ENCODE assay signal across 28 cellular contexts in genomic region chr19:28456708-28457320, GRCh38.
DNase-seq lines count a peak whose midpoint lies in the region; ATAC-seq and TF ChIP-seq lines count a peak whose summit lies in the region.
"Had no signal": no experiment of that assay in that cellular context is flagged by ENCODE, and none has a peak within 500 bp of the region (broad histone marks: within the 10 kb centered on the region; RNA-seq: fewer than 3 reads in every experiment).

No MANE protein-coding gene starts in this region.

- no peaks in the 10 kb centered on the region for H3K9me3 Mint-ChIP-seq in T-helper 1 cell treated with Interleukin-12 subunit alpha and Interleukin-12 subunit beta and Interleukin-4 antibody, amounts not matched to agents 30 μg/mL and 1 μg/mL, for 36 hours
- no peaks in the 10 kb centered on the region for H3K9me3 Mint-ChIP-seq in stimulated activated naive CD8-positive, alpha-beta T cell treated with anti-CD3 and anti-CD28 coated beads, Interleukin-15, amount 100 ng/mL, for 72 hours
- H3K9me3 Mint-ChIP-seq in nephron progenitor cell = no peaks in the 10 kb centered on the region
- H3K9me3 Mint-ChIP-seq: CD4-positive, alpha-beta T cell; H9 had no signal

- peaks cover 2% of the 10 kb centered on the region for H3K36me3 Mint-ChIP-seq in T-helper 1 cell treated with Interleukin-12 subunit alpha and Interleukin-12 subunit beta and Interleukin-4 antibody, amounts not matched to agents 30 μg/mL and 1 μg/mL, for 36 hours (ENCODE audit: low read depth)
- H3K36me3 Mint-ChIP-seq in nephron progenitor cell (ENCODE audit: low read depth) = no peaks in the 10 kb centered on the region

- no peaks in the 10 kb centered on the region for H3K27me3 ChIP-seq in upper lobe of left lung
- H3K27me3 ChIP-seq in heart left ventricle = peaks cover 0 to 7% (median 0%) of the 10 kb centered on the region in 9 donors
- H3K27me3 ChIP-seq: BLaER1 had no signal

- intact Hi-C loops in heart left ventricle (cut with DNase I) = no loop called here

- no peaks in the 10 kb centered on the region for H3K27me3 Mint-ChIP-seq in T-helper 1 cell treated with Interleukin-12 subunit alpha and Interleukin-12 subunit beta and Interleukin-4 antibody, amounts not matched to agents 30 μg/mL and 1 μg/mL, for 36 hours (ENCODE audit: low read depth)
- H3K27me3 Mint-ChIP-seq in stimulated activated naive CD8-positive, alpha-beta T cell treated with anti-CD3 and anti-CD28 coated beads, Interleukin-15, amount 100 ng/mL, for 72 hours = no peaks in the 10 kb centered on the region
- H3K27me3 Mint-ChIP-seq in nephron progenitor cell (ENCODE audit: low read depth, poor library complexity) = peaks cover 6% of the 10 kb centered on the region
- H3K27me3 Mint-ChIP-seq: CD4-positive, alpha-beta T cell had no signal

- ATAC-seq in stimulated activated naive CD8-positive, alpha-beta T cell treated with anti-CD3 and anti-CD28 coated beads, Interleukin-15, Interleukin-2, amounts not matched to agents 100 U/mL and 50 U/mL, for 24 hours = peak; percentile 23
- ATAC-seq in stimulated activated naive CD8-positive, alpha-beta T cell treated with anti-CD3 and anti-CD28 coated beads, Interleukin-15, amount 100 ng/mL, for 72 hours = no peak
- ATAC-seq in upper lobe of left lung (ENCODE audit: low FRiP score in 2 of 2) (no peak), heart left ventricle (no peak)

- peak overlapping the region; percentile 9 for H3K4me3 Mint-ChIP-seq in T-helper 1 cell treated with Interleukin-12 subunit alpha and Interleukin-12 subunit beta and Interleukin-4 antibody, amounts not matched to agents 30 μg/mL and 1 μg/mL, for 36 hours
- no peak overlapping the region for H3K4me3 Mint-ChIP-seq in stimulated activated naive CD8-positive, alpha-beta T cell treated with anti-CD3 and anti-CD28 coated beads, Interleukin-15, amount 100 ng/mL, for 72 hours
- peak overlapping the region; percentile 4 for H3K4me3 Mint-ChIP-seq in nephron progenitor cell
- H3K4me3 Mint-ChIP-seq: CD4-positive, alpha-beta T cell; H9; HFFc6 had no signal

- TF ChIP-seq EP300 in upper lobe of left lung (IDR thresholded peaks at IDR 0.05) = no peak

- H3K27ac Mint-ChIP-seq in T-helper 1 cell treated with Interleukin-12 subunit alpha and Interleukin-12 subunit beta and Interleukin-4 antibody, amounts not matched to agents 30 μg/mL and 1 μg/mL, for 36 hours = peak overlapping the region; percentile 63
- no peak overlapping the region for H3K27ac Mint-ChIP-seq in stimulated activated naive CD8-positive, alpha-beta T cell treated with anti-CD3 and anti-CD28 coated beads, Interleukin-15, amount 100 ng/mL, for 72 hours
- H3K27ac Mint-ChIP-seq in nephron progenitor cell = peak overlapping the region; percentile 31
- H3K27ac Mint-ChIP-seq: CD4-positive, alpha-beta T cell; H9; HFFc6 had no signal

- DNase-seq in T-helper 1 cell (no peak), nephron progenitor cell (no peak), upper lobe of left lung (no peak), heart left ventricle (no peak), cerebellum (ENCODE audit: low spot score) (no peak)
- no peak for DNase-seq in stimulated activated naive CD8-positive, alpha-beta T cell treated with anti-CD3 and anti-CD28 coated beads, Interleukin-15, Interleukin-2, amounts not matched to agents 100 U/mL and 50 U/mL, for 24 hours
- DNase-seq in stimulated activated naive CD8-positive, alpha-beta T cell treated with anti-CD3 and anti-CD28 coated beads, Interleukin-15, amount 100 ng/mL, for 72 hours = no peak
- DNase-seq: ACHN; Caco-2; CD4-positive, alpha-beta T cell; DMS 273 treated with DMSO at 0.1 percent for 48 hours; DMS79 treated with DMSO at 0.1 percent for 48 hours; GM23248; H9; HFFc6; KG1; NCI-H1092 treated with DMSO at 0.1 percent for 48 hours; NCI-H1436 treated with DMSO at 0.1 percent for 48 hours; NCI-H2029; NCI-H226; NCI-H510A treated with DMSO at 0.1 percent for 48 hours; NCI-H748 treated with DMSO at 0.1 percent for 48 hours; PC-9; RPMI8226; SHP77 had no signal

- H3K4me1 ChIP-seq in upper lobe of left lung = no peaks in the 10 kb centered on the region
- H3K4me1 ChIP-seq in heart left ventricle = no peaks in the 10 kb centered on the region
- H3K4me1 ChIP-seq: BLaER1, Caco-2 had no signal

- peaks cover 39% of the 10 kb centered on the region for H3K4me1 Mint-ChIP-seq in T-helper 1 cell treated with Interleukin-12 subunit alpha and Interleukin-12 subunit beta and Interleukin-4 antibody, amounts not matched to agents 30 μg/mL and 1 μg/mL, for 36 hours (ENCODE audit: low read depth)
- peaks cover 15% of the 10 kb centered on the region for H3K4me1 Mint-ChIP-seq in stimulated activated naive CD8-positive, alpha-beta T cell treated with anti-CD3 and anti-CD28 coated beads, Interleukin-15, amount 100 ng/mL, for 72 hours
- peaks cover 55% of the 10 kb centered on the region for H3K4me1 Mint-ChIP-seq in nephron progenitor cell

- no peak for TF ChIP-seq POLR2A in upper lobe of left lung (IDR thresholded peaks at IDR 0.05)
- no peak for TF ChIP-seq POLR2A in heart left ventricle (IDR thresholded peaks at IDR 0.05)

- WGBS in upper lobe of left lung, 2 donors = 56 to 61% methylated on average over 5 of the region's 5 CpGs
- WGBS in heart left ventricle, 4 donors = 63 to 78% (median 71%) methylated on average over 5 of the region's 5 CpGs

- H3K4me3 ChIP-seq in upper lobe of left lung = no peak overlapping the region
- H3K4me3 ChIP-seq in heart left ventricle = no peak overlapping the region
- H3K4me3 ChIP-seq: BLaER1, GM23248, PC-9 had no signal

- H3K27ac ChIP-seq in upper lobe of left lung (no peak overlapping the region), heart left ventricle (no peak overlapping the region)
- H3K27ac ChIP-seq: 22Rv1, BLaER1, GM23248, PC-9 had no signal

- no peaks in the 10 kb centered on the region for H3K9me3 ChIP-seq in upper lobe of left lung
- H3K9me3 ChIP-seq in heart left ventricle = no peaks in the 10 kb centered on the region
- H3K9me3 ChIP-seq: BLaER1, Caco-2 had no signal

- H3K36me3 ChIP-seq in upper lobe of left lung (no peaks in the 10 kb centered on the region), heart left ventricle (no peaks in the 10 kb centered on the region)
- H3K36me3 ChIP-seq: BLaER1 had no signal

- no peak for TF ChIP-seq CTCF in nephron progenitor cell (IDR thresholded peaks at IDR 0.05)
- TF ChIP-seq CTCF in upper lobe of left lung (IDR thresholded peaks at IDR 0.05) = no peak
- no peak for TF ChIP-seq CTCF in heart left ventricle (IDR thresholded peaks at IDR 0.05)

Comparison
In these comparisons a context has a peak if more than half of its experiments do, and no peak if none do; other contexts are left out.
1. H3K27ac Mint-ChIP-seq: peak in T-helper 1 cell treated with Interleukin-12 subunit alpha and Interleukin-12 subunit beta and Interleukin-4 antibody, amounts not matched to agents 30 μg/mL and 1 μg/mL, for 36 hours (single experiment) and nephron progenitor cell (single experiment); none in stimulated activated naive CD8-positive, alpha-beta T cell treated with anti-CD3 and anti-CD28 coated beads, Interleukin-15, amount 100 ng/mL, for 72 hours (0 of 2).
2. H3K4me3 Mint-ChIP-seq: peak in T-helper 1 cell treated with Interleukin-12 subunit alpha and Interleukin-12 subunit beta and Interleukin-4 antibody, amounts not matched to agents 30 μg/mL and 1 μg/mL, for 36 hours (single experiment) and nephron progenitor cell (single experiment); none in stimulated activated naive CD8-positive, alpha-beta T cell treated with anti-CD3 and anti-CD28 coated beads, Interleukin-15, amount 100 ng/mL, for 72 hours (0 of 2).